Comparison of ENCODE assay signal across 33 cellular contexts in genomic region chr5:74991522-74991921, GRCh38.
"Had no signal": no experiment of that assay in that cellular context is flagged by ENCODE, and none has a peak within 500 bp of the region (broad histone marks: within the 10 kb centered on the region; RNA-seq: fewer than 3 reads in every experiment).

No MANE protein-coding gene starts in this region.

- H3K4me2 ChIP-seq: smooth muscle cell had no signal

- H3K27ac ChIP-seq: neutrophil, parathyroid adenoma, psoas muscle, right lobe of liver, sigmoid colon, spleen, suprapubic skin, testis, tibial artery, transverse colon, upper lobe of right lung, vagina had no signal

- ATAC-seq: naive thymus-derived CD8-positive, alpha-beta T cell; natural killer cell treated with Interleukin-12 subunit alpha and Interleukin-12 subunit beta and Interleukin-15 and Interleukin-18, amount 100 ng/mL, for 72 hours; psoas muscle; right cardiac atrium; stimulated activated memory B cell treated with anti-CD40 and anti-IgM and Interleukin-4, amounts not matched to agents 10 μg/mL and 1 μg/mL and 100 μg/mL, for 72 hours; stimulated activated naive CD8-positive, alpha-beta T cell treated with anti-CD3 and anti-CD28 coated beads, Interleukin-15, amount 100 ng/mL, for 72 hours; stimulated activated naive CD8-positive, alpha-beta T cell treated with anti-CD3 and anti-CD28 coated beads, Interleukin-15, Interleukin-2, amounts not matched to agents 100 U/mL and 50 U/mL, for 24 hours; upper lobe of right lung had no signal

- H3K4me3 Mint-ChIP-seq: naive thymus-derived CD8-positive, alpha-beta T cell; natural killer cell treated with Interleukin-12 subunit alpha and Interleukin-12 subunit beta and Interleukin-15 and Interleukin-18, amount 100 ng/mL, for 72 hours; nephron progenitor cell; neural crest cell; stimulated activated memory B cell treated with anti-CD40 and anti-IgM and Interleukin-4, amounts not matched to agents 10 μg/mL and 1 μg/mL and 100 μg/mL, for 72 hours; stimulated activated naive CD8-positive, alpha-beta T cell treated with anti-CD3 and anti-CD28 coated beads, Interleukin-15, amount 100 ng/mL, for 72 hours; type B pancreatic cell had no signal

- H3K36me3 Mint-ChIP-seq: stimulated activated memory B cell treated with anti-CD40 and anti-IgM and Interleukin-4, amounts not matched to agents 10 μg/mL and 1 μg/mL and 100 μg/mL, for 72 hours; type B pancreatic cell had no signal

- H3K27me3 ChIP-seq: neutrophil, right lobe of liver, sigmoid colon, spleen, suprapubic skin, testis, tibial artery, transverse colon, upper lobe of right lung, vagina had no signal

- H3K9me3 ChIP-seq: neutrophil, right lobe of liver, suprapubic skin, testis, tibial artery, transverse colon, upper lobe of right lung, vagina had no signal

- FAIRE-seq: urothelium cell line had no signal

- H3K79me2 ChIP-seq: parathyroid adenoma had no signal

- DNase-seq: naive thymus-derived CD8-positive, alpha-beta T cell; nephron progenitor cell; nucleus accumbens; posterior cingulate gyrus; psoas muscle; right cardiac atrium; right lobe of liver; sigmoid colon; spleen; stimulated activated CD4-positive, alpha-beta T cell treated with anti-CD3 and anti-CD28 coated beads, Interleukin-12 subunit alpha, Interleukin-12 subunit beta, amount 100 ng/mL, for 4 hours; stimulated activated CD4-positive, alpha-beta T cell treated with anti-CD3 and anti-CD28 coated beads, Interleukin-1b, Interleukin-23, amount 100 ng/mL, for 48 hours; stimulated activated CD4-positive, alpha-beta T cell treated with anti-CD3 and anti-CD28 coated beads, Interleukin-4, amount 100 ng/mL, for 1 hour; stimulated activated CD4-positive, alpha-beta T cell treated with anti-CD3 and anti-CD28 coated beads, Interleukin-4, amount 100 ng/mL, for 4 hours; stimulated activated CD8-positive, alpha-beta memory T cell treated with anti-CD3 and anti-CD28 coated beads, Interleukin-4, amount 100 ng/mL, for 48 hours; stimulated activated naive CD4-positive, alpha-beta T cell; stimulated activated naive CD8-positive, alpha-beta T cell treated with anti-CD3 and anti-CD28 coated beads, Interleukin-15, amount 100 ng/mL, for 72 hours; stimulated activated naive CD8-positive, alpha-beta T cell treated with anti-CD3 and anti-CD28 coated beads, Interleukin-15, Interleukin-2, amounts not matched to agents 100 U/mL and 50 U/mL, for 24 hours; substantia nigra; testis; tibial artery; transverse colon; upper lobe of right lung had no signal

- H3K4me3 ChIP-seq: psoas muscle, right lobe of liver, sigmoid colon, smooth muscle cell, spleen, suprapubic skin, testis, tibial artery, transverse colon, upper lobe of right lung, vagina had no signal

- H3K4me1 Mint-ChIP-seq: nephron progenitor cell; neural crest cell; stimulated activated memory B cell treated with anti-CD40 and anti-IgM and Interleukin-4, amounts not matched to agents 10 μg/mL and 1 μg/mL and 100 μg/mL, for 72 hours; stimulated activated naive CD8-positive, alpha-beta T cell treated with anti-CD3 and anti-CD28 coated beads, Interleukin-15, amount 100 ng/mL, for 72 hours had no signal

- H3K4me1 ChIP-seq: parathyroid adenoma, psoas muscle, right lobe of liver, sigmoid colon, spleen, suprapubic skin, testis, tibial artery, transverse colon, upper lobe of right lung, vagina had no signal

- H2AFZ ChIP-seq: parathyroid adenoma had no signal

- H3K36me3 ChIP-seq: neutrophil, right lobe of liver, sigmoid colon, spleen, suprapubic skin, tibial artery, transverse colon, upper lobe of right lung, vagina had no signal

- H3K9me3 Mint-ChIP-seq: natural killer cell treated with Interleukin-12 subunit alpha and Interleukin-12 subunit beta and Interleukin-15 and Interleukin-18, amount 100 ng/mL, for 72 hours; type B pancreatic cell had no signal

- H3K27ac Mint-ChIP-seq: naive thymus-derived CD8-positive, alpha-beta T cell; natural killer cell treated with Interleukin-12 subunit alpha and Interleukin-12 subunit beta and Interleukin-15 and Interleukin-18, amount 100 ng/mL, for 72 hours; nephron progenitor cell; progenitor cell of endocrine pancreas; stimulated activated memory B cell treated with anti-CD40 and anti-IgM and Interleukin-4, amounts not matched to agents 10 μg/mL and 1 μg/mL and 100 μg/mL, for 72 hours; stimulated activated naive CD8-positive, alpha-beta T cell treated with anti-CD3 and anti-CD28 coated beads, Interleukin-15, amount 100 ng/mL, for 72 hours; type B pancreatic cell had no signal

- H3K9ac ChIP-seq: parathyroid adenoma had no signal

- H3K27me3 Mint-ChIP-seq: progenitor cell of endocrine pancreas; stimulated activated memory B cell treated with anti-CD40 and anti-IgM and Interleukin-4, amounts not matched to agents 10 μg/mL and 1 μg/mL and 100 μg/mL, for 72 hours; stimulated activated naive CD8-positive, alpha-beta T cell treated with anti-CD3 and anti-CD28 coated beads, Interleukin-15, amount 100 ng/mL, for 72 hours; type B pancreatic cell had no signal
